8 cellular contexts compared by ENCODE assay signal in genomic region chrX:39652336-39652735, GRCh38.
DNase-seq lines count a peak whose midpoint lies in the region; ATAC-seq and TF ChIP-seq lines count a peak whose summit lies in the region.

No MANE protein-coding gene starts in this region.

- TF ChIP-seq POLR2A in upper lobe of left lung (IDR thresholded peaks at IDR 0.05) = no peak

- 52 to 62% methylated on average over 3 to 5 of the region's 5 CpGs for WGBS in upper lobe of left lung, 2 donors

- H3K36me3 ChIP-seq in kidney epithelial cell (ENCODE audit: control insufficient read depth, insufficient read depth, low read length) (no peaks in the 10 kb centered on the region), upper lobe of left lung (no peaks in the 10 kb centered on the region)

- DNase-seq in Calu3 (peak; percentile 18), HFF-Myc (ENCODE audit: extremely low read depth, low read depth) (no peak), kidney epithelial cell (ENCODE audit: low read depth) (no peak), upper lobe of left lung (no peak)
- DNase-seq in activated CD4-positive, alpha-beta T cell treated with anti-CD3 and anti-CD28 coated beads, Interleukin-2, amount 50 U/mL, for 48 hours = peak; percentile 36 to 43
- no peak for DNase-seq in central memory CD4-positive, alpha-beta T cell

- H3K27ac Mint-ChIP-seq in Calu3 (ENCODE audit: unreplicated experiment) = no peak overlapping the region

- H3K27me3 ChIP-seq in kidney epithelial cell (ENCODE audit: control insufficient read depth, insufficient read depth, low read length) = peaks cover 6% of the 10 kb centered on the region
- no peaks in the 10 kb centered on the region for H3K27me3 ChIP-seq in upper lobe of left lung

- no peaks in the 10 kb centered on the region for H3K9me3 ChIP-seq in upper lobe of left lung

- TF ChIP-seq CTCF in Calu3 (IDR thresholded peaks at IDR 0.05; ENCODE audit: unreplicated experiment) = peak; percentile 24
- TF ChIP-seq CTCF in HFF-Myc (IDR thresholded peaks at IDR 0.05; ENCODE audit: low read depth, low read length, missing control alignments) = peak; percentile 41
- TF ChIP-seq CTCF in kidney epithelial cell (IDR thresholded peaks at IDR 0.05; ENCODE audit: insufficient read depth, low read length, poor library complexity, severe bottlenecking) = peak; percentile 18
- peak in 3 of 6 experiments; percentile 14 to 24 (median 20) for TF ChIP-seq CTCF in upper lobe of left lung (IDR thresholded peaks at IDR 0.05)

- no peak overlapping the region for H3K4me3 Mint-ChIP-seq in Calu3 (ENCODE audit: low read depth, unreplicated experiment)

- H3K4me1 ChIP-seq in upper lobe of left lung = no peaks in the 10 kb centered on the region

- no peaks in the 10 kb centered on the region for H3K36me3 Mint-ChIP-seq in Calu3 (ENCODE audit: insufficient read depth, unreplicated experiment)

- no peak overlapping the region for H3K27ac ChIP-seq in upper lobe of left lung

- H3K9me3 Mint-ChIP-seq in Calu3 (ENCODE audit: low read depth, unreplicated experiment) = no peaks in the 10 kb centered on the region

- H3K4me1 Mint-ChIP-seq in Calu3 (ENCODE audit: low read depth, unreplicated experiment) = no peaks in the 10 kb centered on the region

- BruUV-seq in Calu3 (replicated peaks; lab: Mats Ljungman, UMichigan) = no TSS peak

- H3K27me3 Mint-ChIP-seq in Calu3 (ENCODE audit: unreplicated experiment) = peaks cover 58% of the 10 kb centered on the region

- TF ChIP-seq EP300 in upper lobe of left lung (IDR thresholded peaks at IDR 0.05) = no peak

- intact Hi-C loops in Calu3 (cut with micrococcal nuclease; ENCODE audit: unreplicated experiment) = loop anchor here (10.0 kb wide), 1 partner anchor 612 kb away; no protein-coding TSS in a partner anchor

- CTCF ChIA-PET in Calu3 (lab: Charles Lee) = interaction anchor here (0.9 to 1.3 kb wide), 3 partner anchors 122 to 618 kb away, joined by 3 to 5 read pairs (median 4); no protein-coding TSS in a partner anchor

- no peak for ATAC-seq in upper lobe of left lung (ENCODE audit: low FRiP score in 2 of 2)
- ATAC-seq in GM21576 (IDR thresholded peaks at IDR 0.05; ENCODE audit: unreplicated experiment) = no peak
- ATAC-seq in HG03565 (IDR thresholded peaks at IDR 0.05; ENCODE audit: unreplicated experiment) = no peak

- no peak overlapping the region for H3K4me3 ChIP-seq in HFF-Myc (replicated peaks; ENCODE audit: low read depth, low read length)
- no peak overlapping the region for H3K4me3 ChIP-seq in kidney epithelial cell (ENCODE audit: low read depth, low read length)
- no peak overlapping the region for H3K4me3 ChIP-seq in upper lobe of left lung

Comparison
In these comparisons a context has a peak if more than half of its experiments do, and no peak if none do; other contexts are left out.
1. DNase-seq: peak in Calu3 (single experiment) and activated CD4-positive, alpha-beta T cell treated with anti-CD3 and anti-CD28 coated beads, Interleukin-2, amount 50 U/mL, for 48 hours (2 of 2); none in HFF-Myc (single experiment), kidney epithelial cell (single experiment), upper lobe of left lung (0 of 2) and central memory CD4-positive, alpha-beta T cell (single experiment).